8 cellular contexts compared by ENCODE assay signal in the genomic region with DNA sequence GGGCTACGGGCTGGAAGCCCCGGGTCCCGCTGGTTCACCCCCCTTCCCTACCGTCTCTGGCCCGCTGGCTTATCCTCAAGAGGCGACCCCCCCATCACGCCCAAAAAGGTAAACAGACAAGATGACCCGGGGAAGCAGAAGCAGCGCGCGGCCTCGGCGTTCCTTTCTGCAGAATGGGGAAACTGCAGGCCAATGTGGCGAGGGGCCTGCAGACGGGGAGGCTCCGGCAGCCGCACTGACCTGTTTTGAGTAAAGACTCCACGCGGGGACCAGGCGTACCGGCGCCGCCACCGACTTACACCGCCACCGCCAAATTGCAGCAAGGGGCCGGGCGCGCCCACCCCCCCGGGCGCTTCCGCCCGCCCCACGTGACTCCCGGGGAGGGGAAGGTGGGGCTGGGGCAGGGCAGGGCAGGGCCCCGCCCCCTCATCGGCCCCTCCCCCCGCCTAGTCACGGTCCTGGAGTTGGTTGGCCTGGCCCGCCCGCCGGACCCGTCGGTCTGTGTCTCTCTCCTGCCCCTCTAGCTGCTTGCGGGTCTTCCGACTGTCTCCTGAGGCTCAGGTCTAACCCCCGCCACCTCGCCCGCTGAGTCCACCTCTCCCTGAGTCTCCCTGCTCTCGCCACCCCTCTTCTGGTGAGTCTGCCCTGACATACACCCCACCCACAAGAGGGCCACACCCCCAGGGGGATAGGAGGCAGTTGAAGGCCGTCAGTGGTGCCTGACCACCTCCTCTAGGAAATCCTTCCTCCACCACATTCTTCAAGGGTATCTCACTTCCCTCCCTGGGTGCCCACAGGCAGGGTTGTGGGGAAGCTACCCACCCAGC. TPM values are rescaled to one million over a fixed set of nuclear protein-coding genes. Genes with fewer than 3 reads are reported as not detected.
DNase-seq lines count a peak whose midpoint lies in the region; ATAC-seq and TF ChIP-seq lines count a peak whose summit lies in the region.

A gene (minus strand): TSS at position 321 of the 827 bp plus-strand sequence. CDS start 25,280 bp downstream, outside the sequence.

- no peaks in the 10 kb centered on the region for H3K27me3 ChIP-seq in CD4-positive, alpha-beta T cell (ENCODE audit: control insufficient read depth, insufficient read depth, low read length)
- no peaks in the 10 kb centered on the region for H3K27me3 ChIP-seq in suprapubic skin

- TF ChIP-seq CTCF in CD4-positive, alpha-beta T cell (IDR thresholded peaks at IDR 0.05) = no peak
- TF ChIP-seq CTCF in omental fat pad (IDR thresholded peaks at IDR 0.05) (no peak), suprapubic skin (IDR thresholded peaks at IDR 0.05) (no peak)

- peak within 1 kb of the TSS; percentile 73 for H3K4me3 ChIP-seq in suprapubic skin

- 4% methylated on average over 16 of the region's 51 CpGs for WGBS in suprapubic skin

- peaks cover 57% of the 10 kb centered on the region for H3K4me1 Mint-ChIP-seq in CD4-positive, alpha-beta T cell (ENCODE audit: low read depth)
- H3K4me1 Mint-ChIP-seq in activated naive CD4-positive, alpha-beta T cell treated with anti-CD3 and anti-CD28 coated beads for 36 hours (ENCODE audit: low read depth) = peaks cover 42% of the 10 kb centered on the region

- H3K36me3 ChIP-seq in suprapubic skin = peaks cover 24% of the 10 kb centered on the region

- intact Hi-C loops in CD4-positive, alpha-beta T cell (cut with DNase I, micrococcal nuclease) = loop anchor here (1.0 to 5.0 kb wide), 5 partner anchors 16 to 62 kb away; a partner anchor contains a TSS
- intact Hi-C loops in activated naive CD4-positive, alpha-beta T cell treated with anti-CD3 and anti-CD28 coated beads for 36 hours (cut with micrococcal nuclease) = loop anchor here (1.0 kb wide), 3 partner anchors 16 to 42 kb away; a partner anchor contains a TSS

- H3K9me3 Mint-ChIP-seq in CD4-positive, alpha-beta T cell = no peaks in the 10 kb centered on the region
- H3K9me3 Mint-ChIP-seq in activated naive CD4-positive, alpha-beta T cell treated with anti-CD3 and anti-CD28 coated beads for 36 hours = no peaks in the 10 kb centered on the region

- no peak for TF ChIP-seq EP300 in suprapubic skin (IDR thresholded peaks at IDR 0.05)

- peak within 1 kb of the TSS; percentile 96 for H3K4me3 Mint-ChIP-seq in CD4-positive, alpha-beta T cell
- peak within 1 kb of the TSS; percentile 89 for H3K4me3 Mint-ChIP-seq in activated naive CD4-positive, alpha-beta T cell treated with anti-CD3 and anti-CD28 coated beads for 36 hours

- no peaks in the 10 kb centered on the region for H3K27me3 Mint-ChIP-seq in CD4-positive, alpha-beta T cell
- H3K27me3 Mint-ChIP-seq in activated naive CD4-positive, alpha-beta T cell treated with anti-CD3 and anti-CD28 coated beads for 36 hours (ENCODE audit: low read depth) = no peaks in the 10 kb centered on the region

- no peaks in the 10 kb centered on the region for H3K9me3 ChIP-seq in CD4-positive, alpha-beta T cell (ENCODE audit: control insufficient read depth, low read length)
- no peaks in the 10 kb centered on the region for H3K9me3 ChIP-seq in suprapubic skin

- peak; percentile 65 to 86 (median 76) for DNase-seq in CD4-positive, alpha-beta T cell
- DNase-seq in HuH-7.5 (ENCODE audit: low spot score) = peak; percentile 91
- peak; percentile 70 for DNase-seq in SK-N-DZ (ENCODE audit: low spot score)
- peak; percentile 74 for DNase-seq in activated naive CD4-positive, alpha-beta T cell treated with anti-CD3 and anti-CD28 coated beads for 36 hours
- DNase-seq in globus pallidus (ENCODE audit: low spot score) = peak; percentile 84
- DNase-seq in omental fat pad (ENCODE audit: low spot score) = peak; percentile 52
- DNase-seq in suprapubic skin (ENCODE audit: low spot score in 2 of 2) = peak; percentile 85 to 88

- POLR2A ChIA-PET in CD4-positive, alpha-beta T cell (lab: Charles Lee) = interaction anchor here (1.1 kb wide), 1 partner anchor 30 kb away, joined by 3 read pairs; no protein-coding TSS in a partner anchor

- CTCF ChIA-PET in CD4-positive, alpha-beta T cell (lab: Charles Lee) = interaction anchor here (0.8 to 0.9 kb wide), 2 partner anchors 27 to 35 kb away, joined by 3 to 4 read pairs; no protein-coding TSS in a partner anchor
- CTCF ChIA-PET in activated naive CD4-positive, alpha-beta T cell treated with anti-CD3 and anti-CD28 coated beads for 36 hours (lab: Charles Lee) = interaction anchor here (1.3 to 1.4 kb wide), 2 partner anchors 27 to 40 kb away, joined by 7 to 8 read pairs; no protein-coding TSS in a partner anchor

- H3K4me1 ChIP-seq in suprapubic skin = peaks cover 33% of the 10 kb centered on the region

- H3K36me3 Mint-ChIP-seq in CD4-positive, alpha-beta T cell (ENCODE audit: low read depth) = peaks cover 17% of the 10 kb centered on the region
- H3K36me3 Mint-ChIP-seq in activated naive CD4-positive, alpha-beta T cell treated with anti-CD3 and anti-CD28 coated beads for 36 hours (ENCODE audit: low read depth) = peaks cover 2% of the 10 kb centered on the region

- no peak for TF ChIP-seq POLR2A in suprapubic skin (IDR thresholded peaks at IDR 0.05)

- H3K27ac Mint-ChIP-seq in CD4-positive, alpha-beta T cell = peak within 1 kb of the TSS; percentile 86
- peak within 1 kb of the TSS; percentile 74 for H3K27ac Mint-ChIP-seq in activated naive CD4-positive, alpha-beta T cell treated with anti-CD3 and anti-CD28 coated beads for 36 hours

- ATAC-seq in CD4-positive, alpha-beta T cell (ENCODE audit: poor library complexity) = peak; percentile 90
- ATAC-seq in GM19452 (IDR thresholded peaks at IDR 0.05; ENCODE audit: unreplicated experiment) = peak; percentile 52
- peak; percentile 82 for ATAC-seq in omental fat pad (ENCODE audit: low FRiP score)

- H3K27ac ChIP-seq in CD4-positive, alpha-beta T cell (ENCODE audit: low read depth, low read length) = peak within 1 kb of the TSS; percentile 53
- H3K27ac ChIP-seq in suprapubic skin = peak within 1 kb of the TSS; percentile 34

RNA-seq across cellular contexts. Expression of the gene that starts here (rescaled TPM):
- 10 to 100 TPM; 65.7 to 69.8 TPM for total RNA-seq in CD4-positive, alpha-beta T cell
- polyA plus RNA-seq in SK-N-DZ (2014; cell fraction: cytosol; rRNA removed) = 63.6 and 74.0 TPM in 2 replicates
- 135 and 164 TPM in 2 replicates for polyA plus RNA-seq in SK-N-DZ (2014; cell fraction: nucleus; rRNA removed)
- 10 to 100 TPM; 64.7 to 70.1 TPM for total RNA-seq in activated naive CD4-positive, alpha-beta T cell treated with anti-CD3 and anti-CD28 coated beads for 36 hours
- total RNA-seq in omental fat pad (100 to 1,000 TPM; 112 to 204 (median 123) TPM), suprapubic skin (100 to 1,000 TPM in 1 of 4 donors, 10 to 100 TPM in 3; 53.8 to 126 (median 88.8) TPM)

Comparison
In these comparisons a context has a peak if more than half of its experiments do, and no peak if none do; other contexts are left out.
1. Peak in every context shown above with its lines: DNase-seq, ATAC-seq, H3K4me3 ChIP-seq and H3K27ac ChIP-seq.